ENCODE assay signal across 1 cellular context in genomic region chr1:111739222-111739983, GRCh38.
TF ChIP-seq lines count a peak whose summit lies in the region.

TSS of gene INKA2 (minus strand) at chr1:111739395. CDS start at chr1:111739242, 153 bp downstream.

TF ChIP-seq in HepG2, 621 proteins besides CTCF, POLR2A, EP300 and RAD21 (continued from another document and continues in another):
- TF ChIP-seq ZBTB26 (CRISPR knock-in tag; IDR thresholded peaks at IDR 0.05; ENCODE audit: borderline replicate concordance) (0 out of 2 replicates have a peak, but pooled peaks have one; percentile 3), TMF1 (CRISPR knock-in tag; IDR thresholded peaks at IDR 0.05; ENCODE audit: low read depth) (peak; percentile 38; the same call in 1 of the 2 replicates), ZNF367 (CRISPR knock-in tag; IDR thresholded peaks at IDR 0.05; ENCODE audit: borderline replicate concordance) (peak; percentile 84), ZNF598 (CRISPR knock-in tag; IDR thresholded peaks at IDR 0.05; ENCODE audit: borderline replicate concordance) (no peak), ZNF782 (CRISPR knock-in tag; IDR thresholded peaks at IDR 0.05; ENCODE audit: borderline replicate concordance) (peak; percentile 83; the same call in 1 of the 2 replicates), SRSF9 (IDR thresholded peaks at IDR 0.05; ENCODE audit: borderline replicate concordance, insufficient read depth, low read depth, low read length, poor library complexity, severe bottlenecking) (no peak), THYN1 (CRISPR knock-in tag; IDR thresholded peaks at IDR 0.05; ENCODE audit: borderline replicate concordance, low read depth) (no peak), ZNF761 (CRISPR knock-in tag; conservative IDR thresholded peaks at IDR 0.05) (peak; percentile 22; the same call in 1 of the 2 replicates), ZFP82 (CRISPR knock-in tag; IDR thresholded peaks at IDR 0.05; ENCODE audit: borderline replicate concordance) (no peak), ZHX2 (IDR thresholded peaks at IDR 0.05; ENCODE audit: low read depth) (no peak), ZHX2 (CRISPR knock-in tag; IDR thresholded peaks at IDR 0.05; ENCODE audit: borderline replicate concordance) (no peak), ZNF841 (CRISPR knock-in tag; IDR thresholded peaks at IDR 0.05; ENCODE audit: borderline replicate concordance) (0 out of 2 replicates have a peak, but pooled peaks have one; percentile 13), ZNF670 (CRISPR knock-in tag; IDR thresholded peaks at IDR 0.05; ENCODE audit: borderline replicate concordance) (no peak; the same call in 1 of the 2 replicates), ZBTB42 (CRISPR knock-in tag; IDR thresholded peaks at IDR 0.05) (no peak), ZNF879 (CRISPR knock-in tag; IDR thresholded peaks at IDR 0.05) (peak; percentile 80; the same call in 1 of the 2 replicates), MLXIP (CRISPR knock-in tag; IDR thresholded peaks at IDR 0.05; ENCODE audit: borderline replicate concordance) (no peak), BCLAF1 (IDR thresholded peaks at IDR 0.05) (no peak), ELF3 (CRISPR knock-in tag; IDR thresholded peaks at IDR 0.05) (no peak), ZBTB39 (CRISPR knock-in tag; IDR thresholded peaks at IDR 0.05) (no peak), ZFP62 (CRISPR knock-in tag; IDR thresholded peaks at IDR 0.05) (no peak), ZNF746 (CRISPR knock-in tag; IDR thresholded peaks at IDR 0.05) (peak; percentile 41), NFE2 (CRISPR knock-in tag; IDR thresholded peaks at IDR 0.05) (no peak), MED8 (CRISPR knock-in tag; IDR thresholded peaks at IDR 0.05; ENCODE audit: insufficient replicate concordance) (peak; percentile 56), ZNF225 (CRISPR knock-in tag; IDR thresholded peaks at IDR 0.05) (peak; percentile 67; the same call in 1 of the 2 replicates), ZNF264 (CRISPR knock-in tag; IDR thresholded peaks at IDR 0.05) (peak; percentile 76), ZNF326 (CRISPR knock-in tag; IDR thresholded peaks at IDR 0.05; ENCODE audit: borderline replicate concordance) (no peak), ZNF343 (CRISPR knock-in tag; IDR thresholded peaks at IDR 0.05) (no peak), CHD2 (IDR thresholded peaks at IDR 0.05; ENCODE audit: low read depth, low read length) (no peak), WIZ (CRISPR knock-in tag; IDR thresholded peaks at IDR 0.05) (0 out of 2 replicates have a peak, but pooled peaks have one; percentile 59), ZNF501 (CRISPR knock-in tag; IDR thresholded peaks at IDR 0.05) (peak; percentile 78), THAP9 (CRISPR knock-in tag; IDR thresholded peaks at IDR 0.05; ENCODE audit: borderline replicate concordance) (peak; percentile 52; the same call in 1 of the 2 replicates), SAFB2 (CRISPR knock-in tag; IDR thresholded peaks at IDR 0.05; ENCODE audit: borderline replicate concordance, low read depth) (peak; percentile 88; the same call in 1 of the 2 replicates), ZNF383 (CRISPR knock-in tag; IDR thresholded peaks at IDR 0.05; ENCODE audit: borderline replicate concordance) (no peak), MYC (CRISPR knock-in tag; IDR thresholded peaks at IDR 0.05; ENCODE audit: borderline replicate concordance) (peak; percentile 83), ATF6 (CRISPR knock-in tag; conservative IDR thresholded peaks at IDR 0.05) (no peak), CBX1 (IDR thresholded peaks at IDR 0.05; ENCODE audit: low read depth) (peak; percentile 59), ZNF7 (CRISPR knock-in tag; IDR thresholded peaks at IDR 0.05) (peak; percentile 44; the same call in 1 of the 2 replicates), SMC3 (IDR thresholded peaks at IDR 0.05; ENCODE audit: low read length) (no peak)
